ENCODE assay signal across 5 cellular contexts in the genomic region with DNA sequence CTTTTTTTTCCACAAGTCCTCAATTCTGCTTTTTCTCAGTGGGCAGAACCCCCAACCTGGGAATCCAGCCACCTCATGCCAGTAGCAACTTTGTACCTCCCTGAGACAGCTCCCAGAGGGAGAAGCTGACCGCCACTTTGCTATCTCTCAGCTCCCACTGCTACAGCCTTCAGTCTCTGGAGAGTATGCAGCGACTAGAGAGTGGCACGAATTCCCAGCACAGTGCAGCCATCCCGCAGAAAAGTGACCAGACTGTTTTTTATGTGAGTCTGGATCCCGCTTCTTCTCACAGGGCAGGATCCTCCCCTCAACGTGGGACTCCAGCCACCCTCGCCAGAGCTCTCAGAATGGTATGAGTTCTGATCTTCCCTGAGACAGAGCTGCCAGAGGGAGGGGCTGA.
"Had no signal": no experiment of that assay in that cellular context is flagged by ENCODE, and none has a peak within 500 bp of the region (broad histone marks: within the 10 kb centered on the region; RNA-seq: fewer than 3 reads in every experiment).

No MANE protein-coding gene starts in this region.

- H3K27ac Mint-ChIP-seq: GM23338 had no signal

- H3K4me2 ChIP-seq: GM23338 had no signal

- H3K4me1 Mint-ChIP-seq: GM23338 had no signal

- DNase-seq: H9, HCEC 1CT, IMR-90 had no signal

- H3K4me3 Mint-ChIP-seq: GM23338, H9 had no signal

- ATAC-seq: GM23338, K562 had no signal

- H3K4me3 ChIP-seq: GM23338, K562 had no signal

- H2AFZ ChIP-seq: GM23338 had no signal

- H3K9me3 Mint-ChIP-seq: GM23338 had no signal
